ENCODE assay signal across 10 cellular contexts in genomic region chr14:91365552-91365951, GRCh38. TPM values are rescaled to one million over a fixed set of nuclear protein-coding genes. Genes with fewer than 3 reads are reported as not detected.
DNase-seq lines count a peak whose midpoint lies in the region; ATAC-seq and TF ChIP-seq lines count a peak whose summit lies in the region.
"Had no signal": no experiment of that assay in that cellular context is flagged by ENCODE, and none has a peak within 500 bp of the region (broad histone marks: within the 10 kb centered on the region; RNA-seq: fewer than 3 reads in every experiment).

No MANE protein-coding gene starts in this region.

- no peaks in the 10 kb centered on the region for H3K9me3 ChIP-seq in OCI-LY7 (ENCODE audit: low read length)
- no peaks in the 10 kb centered on the region for H3K9me3 ChIP-seq in body of pancreas

- H4K20me1 ChIP-seq in OCI-LY7 (ENCODE audit: insufficient read depth, low read length) = no peaks in the 10 kb centered on the region

- H2AFZ ChIP-seq in OCI-LY7 (ENCODE audit: low read length) = no peak overlapping the region
- H2AFZ ChIP-seq: parathyroid adenoma had no signal

- no TSS peak for BruUV-seq in OCI-LY7 (replicated peaks; lab: Mats Ljungman, UMichigan)

- H3K4me3 Mint-ChIP-seq in stimulated activated naive CD8-positive, alpha-beta T cell treated with anti-CD3 and anti-CD28 coated beads, Interleukin-15, Interleukin-2, amounts not matched to agents 100 ng/mL and 50 ng/mL, for 24 hours = no peak overlapping the region
- peak overlapping the region; percentile 75 for H3K4me3 Mint-ChIP-seq in central memory CD8-positive, alpha-beta T cell
- H3K4me3 Mint-ChIP-seq in endothelial cell (ENCODE audit: unreplicated experiment) = no peak overlapping the region

- CTCF ChIA-PET in OCI-LY7 (lab: Charles Lee; ENCODE audit: unreplicated experiment) = interaction anchor here (1.0 to 1.1 kb wide), 2 partner anchors 9 to 11 kb away, joined by 3 to 4 read pairs; no protein-coding TSS in a partner anchor

- peak overlapping the region; percentile 37 for H3K27ac Mint-ChIP-seq in stimulated activated naive CD8-positive, alpha-beta T cell treated with anti-CD3 and anti-CD28 coated beads, Interleukin-15, Interleukin-2, amounts not matched to agents 100 ng/mL and 50 ng/mL, for 24 hours
- H3K27ac Mint-ChIP-seq in central memory CD8-positive, alpha-beta T cell (ENCODE audit: low read depth) = peak overlapping the region; percentile 94
- no peak overlapping the region for H3K27ac Mint-ChIP-seq in endothelial cell (ENCODE audit: unreplicated experiment)

- H3K4me3 ChIP-seq in OCI-LY7 (ENCODE audit: low read depth, low read length, poor library complexity, severe bottlenecking) = peak overlapping the region; percentile 47
- H3K4me3 ChIP-seq in body of pancreas = no peak overlapping the region

- ATAC-seq in stimulated activated naive CD8-positive, alpha-beta T cell treated with anti-CD3 and anti-CD28 coated beads, Interleukin-15, Interleukin-2, amounts not matched to agents 100 U/mL and 50 U/mL, for 24 hours = no peak
- no peak for ATAC-seq in central memory CD8-positive, alpha-beta T cell (replicated peaks; ENCODE audit: extremely low read depth, poor library complexity, severe bottlenecking)
- no peak for ATAC-seq in body of pancreas

- POLR2A ChIA-PET in OCI-LY7 (lab: Charles Lee) = interaction anchor here (1.2 to 18.1 kb wide), 5 partner anchors 9 to 52 kb away, joined by 3 to 311 read pairs (median 7); partner anchors contain the start of gene CCDC88C

- no peaks in the 10 kb centered on the region for H3K9me2 ChIP-seq in OCI-LY7 (ENCODE audit: insufficient read depth, low read length)

- no peaks in the 10 kb centered on the region for H3K27me3 Mint-ChIP-seq in stimulated activated naive CD8-positive, alpha-beta T cell treated with anti-CD3 and anti-CD28 coated beads, Interleukin-15, Interleukin-2, amounts not matched to agents 100 ng/mL and 50 ng/mL, for 24 hours
- H3K27me3 Mint-ChIP-seq in central memory CD8-positive, alpha-beta T cell = no peaks in the 10 kb centered on the region
- peaks cover 4% of the 10 kb centered on the region for H3K27me3 Mint-ChIP-seq in endothelial cell (ENCODE audit: unreplicated experiment)

- H3K9me3 Mint-ChIP-seq in stimulated activated naive CD8-positive, alpha-beta T cell treated with anti-CD3 and anti-CD28 coated beads, Interleukin-15, Interleukin-2, amounts not matched to agents 100 ng/mL and 50 ng/mL, for 24 hours = no peaks in the 10 kb centered on the region
- H3K9me3 Mint-ChIP-seq in central memory CD8-positive, alpha-beta T cell = no peaks in the 10 kb centered on the region
- H3K9me3 Mint-ChIP-seq in endothelial cell (ENCODE audit: unreplicated experiment) = no peaks in the 10 kb centered on the region

- H3K79me2 ChIP-seq in OCI-LY7 (ENCODE audit: insufficient read depth, low read depth, low read length) = peaks cover 94% of the 10 kb centered on the region

- no peaks in the 10 kb centered on the region for H3K27me3 ChIP-seq in body of pancreas

- H3K27ac ChIP-seq in OCI-LY7 (ENCODE audit: low read depth, low read length, poor library complexity, severe bottlenecking) (peak overlapping the region; percentile 94), body of pancreas (no peak overlapping the region)
- H3K27ac ChIP-seq: parathyroid adenoma had no signal

- TF ChIP-seq CTCF in OCI-LY7 (conservative IDR thresholded peaks at IDR 0.05; ENCODE audit: low read length) = no peak
- TF ChIP-seq CTCF in endothelial cell (IDR thresholded peaks at IDR 0.05; ENCODE audit: unreplicated experiment) = no peak
- no peak for TF ChIP-seq CTCF in body of pancreas (IDR thresholded peaks at IDR 0.05)

- WGBS in body of pancreas, 2 donors = 80 to 82% methylated on average over 6 of the region's 6 CpGs

- peaks cover 100% of the 10 kb centered on the region for H3K4me1 ChIP-seq in OCI-LY7 (ENCODE audit: insufficient read depth, low read length, poor library complexity, severe bottlenecking)
- peaks cover 26% of the 10 kb centered on the region for H3K4me1 ChIP-seq in body of pancreas

- peaks cover 3% of the 10 kb centered on the region for H3K36me3 Mint-ChIP-seq in stimulated activated naive CD8-positive, alpha-beta T cell treated with anti-CD3 and anti-CD28 coated beads, Interleukin-15, Interleukin-2, amounts not matched to agents 100 ng/mL and 50 ng/mL, for 24 hours (ENCODE audit: low read depth)
- peaks cover 22% of the 10 kb centered on the region for H3K36me3 Mint-ChIP-seq in central memory CD8-positive, alpha-beta T cell (ENCODE audit: insufficient read depth)
- no peaks in the 10 kb centered on the region for H3K36me3 Mint-ChIP-seq in endothelial cell (ENCODE audit: low read depth, unreplicated experiment)

- peak overlapping the region; percentile 87 for H3K4me2 ChIP-seq in OCI-LY7 (ENCODE audit: low read length)

- H3K36me3 ChIP-seq in OCI-LY7 (ENCODE audit: insufficient read depth, low read length) = peaks cover 20% of the 10 kb centered on the region; the same call in 1 of the 2 replicates
- no peaks in the 10 kb centered on the region for H3K36me3 ChIP-seq in body of pancreas (replicated peaks in 1 of 2; ENCODE audit: insufficient read depth in 1 of 2, low read depth in 2 of 2)

- no peak for TF ChIP-seq POLR2A in body of pancreas (IDR thresholded peaks at IDR 0.05)

- DNase-seq in stimulated activated naive CD8-positive, alpha-beta T cell treated with anti-CD3 and anti-CD28 coated beads, Interleukin-15, Interleukin-2, amounts not matched to agents 100 U/mL and 50 U/mL, for 24 hours = no peak
- DNase-seq in OCI-LY7 (ENCODE audit: low spot score) (no peak), cardiac septum (ENCODE audit: low spot score) (no peak), SKM-1 (lab: John Stamatoyannopoulos, UW; ENCODE audit: unreplicated experiment) (no peak), endothelial cell (ENCODE audit: low spot score) (no peak), body of pancreas (no peak)
- no peak for DNase-seq in central memory CD8-positive, alpha-beta T cell (ENCODE audit: low spot score in 2 of 2)
- DNase-seq: NCI-H526 had no signal

- H3K4me1 Mint-ChIP-seq in stimulated activated naive CD8-positive, alpha-beta T cell treated with anti-CD3 and anti-CD28 coated beads, Interleukin-15, Interleukin-2, amounts not matched to agents 100 ng/mL and 50 ng/mL, for 24 hours (ENCODE audit: low read depth) = peaks cover 96% of the 10 kb centered on the region
- peaks cover 80% of the 10 kb centered on the region for H3K4me1 Mint-ChIP-seq in central memory CD8-positive, alpha-beta T cell
- H3K4me1 Mint-ChIP-seq in endothelial cell (ENCODE audit: unreplicated experiment) = peaks cover 33% of the 10 kb centered on the region

- intact Hi-C loops in OCI-LY7 (cut with micrococcal nuclease; ENCODE audit: unreplicated experiment) = loop anchor here (2.0 kb wide), 1 partner anchor 51 kb away; the partner anchor contains the start of gene CCDC88C
- intact Hi-C loops in cardiac septum (cut with DNase I) = no loop called here
- intact Hi-C loops in body of pancreas (cut with DNase I) = no loop called here

RNA-seq across cellular contexts. Expression of gene CCDC88C, which starts 52.1 kb away (rescaled TPM):
- total RNA-seq in OCI-LY7 (2014; rRNA removed; shearing (Covaris generic)) = 89.3 and 137 TPM in 2 replicates
- 253 and 262 TPM in 2 replicates for total RNA-seq in OCI-LY7 (2022)
- total RNA-seq in cardiac septum = 2.6 TPM
- total RNA-seq in endothelial cell (ENCODE audit: unreplicated experiment) = 48.2 TPM
- total RNA-seq in body of pancreas = 10 to 100 TPM; 36.3 to 57.4 TPM

Comparison
In these comparisons a context has a peak if more than half of its experiments do, and no peak if none do; other contexts are left out.
1. RNA of gene CCDC88C, which starts 52.1 kb away (total RNA-seq): 89.3 to 262 TPM in OCI-LY7, 36.3 to 57.4 TPM in body of pancreas and 48.2 TPM in endothelial cell (single experiment); 2.6 TPM in cardiac septum (single experiment); every median in the first group is over 10 times any median in the second.